Comparison of ENCODE assay signal across 8 cellular contexts in genomic region chr11:116192509-116193206, GRCh38.
DNase-seq lines count a peak whose midpoint lies in the region; ATAC-seq and TF ChIP-seq lines count a peak whose summit lies in the region.

No MANE protein-coding gene starts in this region.

- H2AK5ac ChIP-seq in mesendoderm (ENCODE audit: low read length) = peak overlapping the region; percentile 1

- peak overlapping the region; percentile 79 for H3K4ac ChIP-seq in mesendoderm (ENCODE audit: low read depth, low read length)

- peak overlapping the region; percentile 91 for H3K56ac ChIP-seq in mesendoderm (ENCODE audit: low read length)

- H3K27ac ChIP-seq in mesendoderm (ENCODE audit: low read depth, low read length) = no peak overlapping the region
- H3K27ac ChIP-seq in thoracic aorta = no peak overlapping the region
- no peak overlapping the region for H3K27ac ChIP-seq in adrenal gland

- H3K27me3 Mint-ChIP-seq in chondrocyte (ENCODE audit: low read depth) = peaks cover 7% of the 10 kb centered on the region

- no peak overlapping the region for H2BK15ac ChIP-seq in mesendoderm (replicated peaks; ENCODE audit: low read depth)

- no peaks in the 10 kb centered on the region for H3K36me3 ChIP-seq in mesendoderm (ENCODE audit: control insufficient read depth, insufficient read depth, low read length)
- no peaks in the 10 kb centered on the region for H3K36me3 ChIP-seq in thoracic aorta
- H3K36me3 ChIP-seq in adrenal gland (replicated peaks in 1 of 2) = no peaks in the 10 kb centered on the region

- no peak overlapping the region for H3K23ac ChIP-seq in mesendoderm (ENCODE audit: low read length)

- peak overlapping the region; percentile 72 for H3K4me2 ChIP-seq in mesendoderm (ENCODE audit: low read length)

- peak overlapping the region; percentile 83 for H3K9ac ChIP-seq in mesendoderm (ENCODE audit: low read length)

- no peak overlapping the region for H4K5ac ChIP-seq in mesendoderm (ENCODE audit: low read length)

- intact Hi-C loops in adrenal gland (cut with DNase I) = no loop called here

- no CpG with 5 or more reads among the region's 12 CpGs for WGBS in mesendoderm (ENCODE audit: extremely low coverage, insufficient coverage, low lambda C conversion rate)
- 37 to 82% (median 38%) methylated on average over 4 to 12 of the region's 12 CpGs for WGBS in adrenal gland, 4 donors

- no peaks in the 10 kb centered on the region for H3K36me3 Mint-ChIP-seq in chondrocyte (ENCODE audit: low read depth)

- H4K8ac ChIP-seq in mesendoderm (ENCODE audit: low read depth, low read length) = no peak overlapping the region

- H3K4me1 ChIP-seq in mesendoderm (ENCODE audit: control insufficient read depth, low read depth, low read length) (peaks cover 3% of the 10 kb centered on the region), thoracic aorta (ENCODE audit: control insufficient read depth in 1 of 2, low read depth in 2 of 2) (peaks cover 0 to 5% of the 10 kb centered on the region in 2 donors), adrenal gland (replicated peaks in 1 of 2) (no peaks in the 10 kb centered on the region)

- DNase-seq in NCI-H146 (lab: John Stamatoyannopoulos, UW) (peak; percentile 56), NCI-H146 treated with DMSO at 0.1 percent for 48 hours (lab: John Stamatoyannopoulos, UW; ENCODE audit: unreplicated experiment) (no peak), chondrocyte (ENCODE audit: low spot score) (no peak), mesendoderm (peak; percentile 60), thoracic aorta (ENCODE audit: low spot score) (no peak), adrenal gland (no peak), GM20000 (ENCODE audit: low spot score) (no peak)
- DNase-seq in activated CD8-positive, alpha-beta memory T cell treated with anti-CD3 and anti-CD28 coated beads for 24 hours = no peak

- H2BK120ac ChIP-seq in mesendoderm (ENCODE audit: low read depth, low read length) = peak overlapping the region; percentile 5

- no peaks in the 10 kb centered on the region for H3K27me3 ChIP-seq in mesendoderm (ENCODE audit: insufficient read depth, low read length, poor library complexity)
- H3K27me3 ChIP-seq in thoracic aorta (replicated peaks; ENCODE audit: insufficient read depth) = no peaks in the 10 kb centered on the region
- no peaks in the 10 kb centered on the region for H3K27me3 ChIP-seq in adrenal gland

- H3K4me1 Mint-ChIP-seq in chondrocyte (ENCODE audit: low read depth) = peaks cover 13% of the 10 kb centered on the region

- no peak for TF ChIP-seq POLR2A in adrenal gland (IDR thresholded peaks at IDR 0.05)

- H3K4me3 ChIP-seq in mesendoderm (ENCODE audit: low read length) (no peak overlapping the region), thoracic aorta (peak overlapping the region; percentile 74), adrenal gland (peak overlapping the region in 1 of 4 donors; percentile 51)

- no peaks in the 10 kb centered on the region for H3K9me3 Mint-ChIP-seq in chondrocyte (ENCODE audit: low read depth)

- H2BK5ac ChIP-seq in mesendoderm (ENCODE audit: low read length) = peak overlapping the region; percentile 38

- no peak overlapping the region for H3K27ac Mint-ChIP-seq in chondrocyte (ENCODE audit: unreplicated experiment)

- no peaks in the 10 kb centered on the region for H3K79me1 ChIP-seq in mesendoderm (ENCODE audit: low read length)

- peak overlapping the region; percentile 83 for H3K4me3 Mint-ChIP-seq in chondrocyte (ENCODE audit: unreplicated experiment)

- peak overlapping the region; percentile 41 for H3K18ac ChIP-seq in mesendoderm (ENCODE audit: low read length)

- ATAC-seq in thoracic aorta (ENCODE audit: insufficient number of reproducible peaks, low FRiP score, low read depth) = no peak

- H3K79me2 ChIP-seq in mesendoderm (ENCODE audit: control insufficient read depth, insufficient read depth, low read length) = no peaks in the 10 kb centered on the region

- no peak for TF ChIP-seq CTCF in chondrocyte (IDR thresholded peaks at IDR 0.05)
- TF ChIP-seq CTCF in thoracic aorta (IDR thresholded peaks at IDR 0.05) = no peak
- TF ChIP-seq CTCF in adrenal gland (IDR thresholded peaks at IDR 0.05) = no peak
- no peak for TF ChIP-seq CTCF in GM20000 (IDR thresholded peaks at IDR 0.05; ENCODE audit: extremely low read depth, missing control alignments)

- H3K9me3 ChIP-seq in thoracic aorta (no peaks in the 10 kb centered on the region), adrenal gland (replicated peaks in 1 of 3) (no peaks in the 10 kb centered on the region)

Comparison
In these comparisons a context has a peak if more than half of its experiments do, and no peak if none do; other contexts are left out.
1. DNase-seq: peak in NCI-H146 (single experiment) and mesendoderm (single experiment); none in NCI-H146 treated with DMSO at 0.1 percent for 48 hours (single experiment), chondrocyte (single experiment), thoracic aorta (single experiment), activated CD8-positive, alpha-beta memory T cell treated with anti-CD3 and anti-CD28 coated beads for 24 hours (single experiment), adrenal gland (0 of 7) and GM20000 (single experiment).